ENCODE assay signal across 22 cellular contexts in the genomic region with DNA sequence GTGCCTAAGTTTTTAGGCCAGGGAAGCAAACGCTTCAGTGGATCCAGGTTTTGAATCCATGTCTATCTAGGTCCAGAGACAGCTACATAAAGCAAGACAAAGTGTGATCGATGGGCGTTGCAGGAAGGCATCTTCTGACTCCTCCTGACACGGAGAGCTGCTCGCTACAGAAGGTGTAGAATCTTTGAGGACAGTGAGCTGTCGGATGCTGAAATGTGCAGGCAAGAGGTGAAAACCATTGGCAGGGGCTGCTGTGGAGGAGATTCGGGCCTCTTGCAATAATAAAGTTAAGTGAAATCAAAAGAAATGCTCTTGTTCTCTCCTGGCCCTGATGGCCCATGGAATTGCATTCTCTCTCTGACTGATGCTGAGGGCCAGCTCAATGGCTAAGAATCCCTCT.
DNase-seq lines count a peak whose midpoint lies in the region; TF ChIP-seq lines count a peak whose summit lies in the region.
"Had no signal": no experiment of that assay in that cellular context is flagged by ENCODE, and none has a peak within 500 bp of the region (broad histone marks: within the 10 kb centered on the region; RNA-seq: fewer than 3 reads in every experiment).

No MANE protein-coding gene starts in this region.

- no peak overlapping the region for H3K23ac ChIP-seq in mesendoderm (ENCODE audit: low read length)

- H3K18ac ChIP-seq in mesendoderm (ENCODE audit: low read length) = no peak overlapping the region

- no peak overlapping the region for H4K5ac ChIP-seq in mesendoderm (ENCODE audit: low read length)

- no peaks in the 10 kb centered on the region for H3K79me2 ChIP-seq in mesendoderm (ENCODE audit: control insufficient read depth, insufficient read depth, low read length)

- WGBS in HUES64 = 85% methylated on average over 7 of the region's 7 CpGs
- WGBS in mesendoderm (ENCODE audit: extremely low coverage, insufficient coverage, low lambda C conversion rate) = no CpG with 5 or more reads among the region's 7 CpGs

- no peak overlapping the region for H3K56ac ChIP-seq in mesendoderm (ENCODE audit: low read length)

- H3K9me3 ChIP-seq in BE2C (no peaks in the 10 kb centered on the region; the same call in 1 of the 2 replicates), HUES64 (ENCODE audit: insufficient read depth, low read depth, low read length) (no peaks in the 10 kb centered on the region), neuron (ENCODE audit: low read length) (no peaks in the 10 kb centered on the region), SJCRH30 (replicated peaks) (no peaks in the 10 kb centered on the region)

- H3K79me1 ChIP-seq in mesendoderm (ENCODE audit: low read length) = no peaks in the 10 kb centered on the region

- no peak for TF ChIP-seq CTCF in BE2C (IDR thresholded peaks at IDR 0.05; ENCODE audit: low read depth, low read length)

- no peak overlapping the region for H3K4me2 ChIP-seq in mesendoderm (ENCODE audit: low read length)

- H3K4me1 ChIP-seq in BE2C (peaks cover 50% of the 10 kb centered on the region), HUES64 (ENCODE audit: insufficient read depth, low read length) (peaks cover 40% of the 10 kb centered on the region), mesendoderm (ENCODE audit: control insufficient read depth, low read depth, low read length) (peaks cover 4% of the 10 kb centered on the region), neuron (ENCODE audit: insufficient read depth, low read length) (peaks cover 51% of the 10 kb centered on the region), SJCRH30 (peaks cover 14% of the 10 kb centered on the region)

- H3K9ac ChIP-seq in HUES64 (ENCODE audit: low read depth, low read length) (no peak overlapping the region), mesendoderm (ENCODE audit: low read length) (no peak overlapping the region)

- no peak overlapping the region for H2BK15ac ChIP-seq in mesendoderm (replicated peaks; ENCODE audit: low read depth)

- peak overlapping the region; percentile 34 for H3K27ac ChIP-seq in HUES64 (ENCODE audit: low read depth, low read length)
- peak overlapping the region; percentile 55 for H3K27ac ChIP-seq in mesendoderm (ENCODE audit: low read depth, low read length)
- no peak overlapping the region for H3K27ac ChIP-seq in SJCRH30
- H3K27ac ChIP-seq: C4-2B, HL-60 had no signal

- no peak overlapping the region for H3K4ac ChIP-seq in mesendoderm (ENCODE audit: low read depth, low read length)

- no peaks in the 10 kb centered on the region for H3K27me3 ChIP-seq in BE2C
- no peaks in the 10 kb centered on the region for H3K27me3 ChIP-seq in HUES64 (ENCODE audit: insufficient read depth, low read length)
- no peaks in the 10 kb centered on the region for H3K27me3 ChIP-seq in mesendoderm (ENCODE audit: insufficient read depth, low read length, poor library complexity)
- no peaks in the 10 kb centered on the region for H3K27me3 ChIP-seq in neuron (ENCODE audit: insufficient read depth, low read length)
- H3K27me3 ChIP-seq in SJCRH30 = no peaks in the 10 kb centered on the region

- H3K36me3 ChIP-seq in BE2C (no peaks in the 10 kb centered on the region), HUES64 (ENCODE audit: insufficient read depth, low read length) (no peaks in the 10 kb centered on the region), mesendoderm (ENCODE audit: control insufficient read depth, insufficient read depth, low read length) (no peaks in the 10 kb centered on the region), neuron (ENCODE audit: insufficient read depth, low read length) (no peaks in the 10 kb centered on the region), SJCRH30 (no peaks in the 10 kb centered on the region)

- no peak overlapping the region for H2BK5ac ChIP-seq in mesendoderm (ENCODE audit: low read length)

- H2AFZ ChIP-seq in neuron (ENCODE audit: low read depth, low read length) = no peak overlapping the region

- no peak overlapping the region for H2AK5ac ChIP-seq in mesendoderm (ENCODE audit: low read length)

- no peak overlapping the region for H3K4me3 ChIP-seq in BE2C (ENCODE audit: low read depth, low read length)
- no peak overlapping the region for H3K4me3 ChIP-seq in HUES64 (ENCODE audit: low read length)
- no peak overlapping the region for H3K4me3 ChIP-seq in mesendoderm (ENCODE audit: low read length)
- peak overlapping the region; percentile 33 for H3K4me3 ChIP-seq in neuron (ENCODE audit: low read length)
- H3K4me3 ChIP-seq in SJCRH30 = no peak overlapping the region

- DNase-seq in BE2C (peak; percentile 98), mesendoderm (no peak), SJCRH30 (no peak), COLO829 (ENCODE audit: low spot score) (no peak), cerebellar cortex (ENCODE audit: low spot score) (no peak)
- DNase-seq: AML-193, EL, GF-D8, H9, HFFc6, Karpas-422, MV-4-11, NCI-H1694, NCI-H2081, NCI-H2171, NCI-H524 treated with DMSO at 0.1 percent for 48 hours, PC-3, Right ventricle myocardium superior had no signal

- H2BK120ac ChIP-seq in mesendoderm (ENCODE audit: low read depth, low read length) = no peak overlapping the region

- H4K8ac ChIP-seq in mesendoderm (ENCODE audit: low read depth, low read length) = no peak overlapping the region
